In genomic region chr20:33423875-33424274, GRCh38 we compare ENCODE assay signal across 8 cellular contexts. TPM values are rescaled to one million over a fixed set of nuclear protein-coding genes. Genes with fewer than 3 reads are reported as not detected.
A peak's percentile ranks its signal among the peaks of the same experiment; 100 is the strongest.
DNase-seq lines count a peak whose midpoint lies in the region; ATAC-seq, FAIRE-seq and TF ChIP-seq lines count a peak whose summit lies in the region.
"Not testable (repeated sequence)": the region's sequence is repeated elsewhere in the genome, so short reads cannot be mapped to it uniquely, and the experiment has no call there.

No MANE protein-coding gene starts in this region.

- H3K36me3 ChIP-seq in CD8-positive, alpha-beta memory T cell (ENCODE audit: insufficient read depth, low read length); SJCRH30; fibroblast of lung (ENCODE audit: control insufficient read depth, insufficient read depth, low read length); kidney (ENCODE audit: control insufficient read depth in 1 of 2, insufficient read depth in 2 of 2, low read length in 2 of 2); tibial artery: not testable (repeated sequence)

- not testable (repeated sequence) for H3K9me3 Mint-ChIP-seq in CD8-positive, alpha-beta memory T cell; osteocyte (ENCODE audit: unreplicated experiment); stimulated activated naive B cell treated with anti-CD40 and anti-IgM and Interleukin-4, amounts not matched to agents 10 μg/mL and 1 μg/mL and 100 μg/mL, for 72 hours

- DNase-seq in CD8-positive, alpha-beta memory T cell; SJCRH30; caudate nucleus (lab: John Stamatoyannopoulos, UW); fibroblast of lung (ENCODE audit: low read depth in 2 of 2); osteocyte (ENCODE audit: extremely low spot score, unreplicated experiment); stimulated activated naive B cell treated with anti-CD40 and anti-IgM and Interleukin-4, amounts not matched to agents 10 μg/mL and 1 μg/mL and 100 μg/mL, for 72 hours; tibial artery: not testable (repeated sequence)
- peak; percentile 33 for DNase-seq in kidney

- not testable (repeated sequence) for FAIRE-seq in kidney (lab: Jason Lieb, UNC)

- intact Hi-C loops in kidney (cut with DNase I); tibial artery (cut with DNase I; ENCODE audit: low total_unique reads): not testable (repeated sequence)

- H3K27me3 Mint-ChIP-seq in CD8-positive, alpha-beta memory T cell; osteocyte (ENCODE audit: unreplicated experiment); stimulated activated naive B cell treated with anti-CD40 and anti-IgM and Interleukin-4, amounts not matched to agents 10 μg/mL and 1 μg/mL and 100 μg/mL, for 72 hours: not testable (repeated sequence)

- not testable (repeated sequence) for H3K4me1 ChIP-seq in CD8-positive, alpha-beta memory T cell (ENCODE audit: insufficient read depth, low read length); kidney (ENCODE audit: control insufficient read depth in 1 of 2, insufficient read depth in 1 of 2, low read depth in 1 of 2, low read length in 2 of 2)
- H3K4me1 ChIP-seq in SJCRH30 (peaks cover 12% of the 10 kb centered on the region), fibroblast of lung (ENCODE audit: control insufficient read depth, extremely low read depth, insufficient read depth, low read length) (peaks cover 15% of the 10 kb centered on the region), tibial artery (peaks cover 5 to 56% (median 31%) of the 10 kb centered on the region in 4 donors)

- not testable (repeated sequence) for H3K9me3 ChIP-seq in CD8-positive, alpha-beta memory T cell (ENCODE audit: low read length); SJCRH30 (replicated peaks); fibroblast of lung (ENCODE audit: control insufficient read depth, insufficient read depth, low read depth, low read length); kidney (ENCODE audit: control insufficient read depth in 1 of 2, low read length in 2 of 2); tibial artery

- H3K27ac Mint-ChIP-seq in CD8-positive, alpha-beta memory T cell = not testable (repeated sequence)
- H3K27ac Mint-ChIP-seq in osteocyte (ENCODE audit: unreplicated experiment) = peak overlapping the region; percentile 83
- H3K27ac Mint-ChIP-seq in stimulated activated naive B cell treated with anti-CD40 and anti-IgM and Interleukin-4, amounts not matched to agents 10 μg/mL and 1 μg/mL and 100 μg/mL, for 72 hours = peak overlapping the region; percentile 37

- peak overlapping the region; percentile 6 for H2AFZ ChIP-seq in fibroblast of lung (ENCODE audit: low read length)

- POLR2A ChIA-PET in CD8-positive, alpha-beta memory T cell (lab: Charles Lee) = not testable (repeated sequence)

- not testable (repeated sequence) for TF ChIP-seq CTCF in fibroblast of lung (conservative IDR thresholded peaks at IDR 0.05 in 1 of 2, IDR thresholded peaks at IDR 0.05 in 1 of 2; ENCODE audit: low read depth in 1 of 2, low read length in 2 of 2); kidney (IDR thresholded peaks at IDR 0.05; ENCODE audit: borderline replicate concordance, extremely low read depth, insufficient read depth); osteocyte (IDR thresholded peaks at IDR 0.05); tibial artery (IDR thresholded peaks at IDR 0.05)

- H3K9ac ChIP-seq in fibroblast of lung (ENCODE audit: insufficient read depth, low read length); kidney (ENCODE audit: low read length in 2 of 2): not testable (repeated sequence)

- H3K4me3 ChIP-seq in CD8-positive, alpha-beta memory T cell (ENCODE audit: low read length); SJCRH30; fibroblast of lung (replicated peaks in 1 of 4; ENCODE audit: control extremely low read depth in 1 of 4, insufficient read depth in 1 of 4, low read depth in 3 of 4, low read length in 4 of 4); kidney (ENCODE audit: low read length in 2 of 2); tibial artery: not testable (repeated sequence)

- H3K4me1 Mint-ChIP-seq in CD8-positive, alpha-beta memory T cell; stimulated activated naive B cell treated with anti-CD40 and anti-IgM and Interleukin-4, amounts not matched to agents 10 μg/mL and 1 μg/mL and 100 μg/mL, for 72 hours: not testable (repeated sequence)
- H3K4me1 Mint-ChIP-seq in osteocyte (ENCODE audit: unreplicated experiment) = peaks cover 15% of the 10 kb centered on the region

- H3K36me3 Mint-ChIP-seq in CD8-positive, alpha-beta memory T cell; osteocyte (ENCODE audit: unreplicated experiment); stimulated activated naive B cell treated with anti-CD40 and anti-IgM and Interleukin-4, amounts not matched to agents 10 μg/mL and 1 μg/mL and 100 μg/mL, for 72 hours: not testable (repeated sequence)

- CTCF ChIA-PET in CD8-positive, alpha-beta memory T cell (lab: Charles Lee) = not testable (repeated sequence)

- H3K27ac ChIP-seq in CD8-positive, alpha-beta memory T cell (ENCODE audit: low read depth, low read length) = peak overlapping the region; percentile 18
- H3K27ac ChIP-seq in SJCRH30 = peak overlapping the region; percentile 59
- peak overlapping the region; percentile 68 for H3K27ac ChIP-seq in caudate nucleus (ENCODE audit: low read depth, low read length)
- H3K27ac ChIP-seq in fibroblast of lung (ENCODE audit: insufficient read depth, low read length) = peak overlapping the region; percentile 84
- H3K27ac ChIP-seq in kidney (ENCODE audit: low read depth in 2 of 2, low read length in 2 of 2) = not testable (repeated sequence)
- peak overlapping the region; percentile 91 to 92 for H3K27ac ChIP-seq in tibial artery

- not testable (repeated sequence) for ATAC-seq in stimulated activated naive B cell treated with anti-CD40 and anti-IgM and Interleukin-4, amounts not matched to agents 10 μg/mL and 1 μg/mL and 100 μg/mL, for 72 hours (replicated peaks)

- H3K79me2 ChIP-seq in fibroblast of lung (ENCODE audit: control insufficient read depth, insufficient read depth, low read length) = not testable (repeated sequence)

- H3K27me3 ChIP-seq in CD8-positive, alpha-beta memory T cell (ENCODE audit: insufficient read depth, low read length, poor library complexity, severe bottlenecking); SJCRH30; fibroblast of lung (ENCODE audit: control insufficient read depth, insufficient read depth, low read length); tibial artery: not testable (repeated sequence)

- not testable (repeated sequence) for H4K20me1 ChIP-seq in fibroblast of lung (ENCODE audit: control insufficient read depth, extremely low read depth, insufficient read depth, low read length)

- not testable (repeated sequence) for H3K4me3 Mint-ChIP-seq in CD8-positive, alpha-beta memory T cell; osteocyte (ENCODE audit: unreplicated experiment); stimulated activated naive B cell treated with anti-CD40 and anti-IgM and Interleukin-4, amounts not matched to agents 10 μg/mL and 1 μg/mL and 100 μg/mL, for 72 hours

- peak overlapping the region; percentile 3 for H3K4me2 ChIP-seq in fibroblast of lung (ENCODE audit: extremely low read depth, insufficient read depth, low read length)

RNA-seq across cellular contexts. Expression of gene SNTA1, which starts 19.7 kb away (rescaled TPM):
- 1 to 10 TPM; 4.6 to 5.6 TPM for total RNA-seq in CD8-positive, alpha-beta memory T cell
- 11.8 TPM for polyA plus RNA-seq in CD8-positive, alpha-beta memory T cell
- 13.2 and 14.5 TPM in 2 replicates for total RNA-seq in SJCRH30 (2014; rRNA removed; shearing (Covaris generic))
- total RNA-seq in fibroblast of lung (28.8 and 46.6 TPM in 2 replicates), kidney (12.2 TPM), osteocyte (28.9 and 33.8 TPM in 2 replicates)
- polyA plus RNA-seq in fibroblast of lung (17.2 and 18.2 TPM in 2 replicates), kidney (ENCODE audit: insufficient read depth, low read depth, low replicate concordance) (53.6 TPM)
- 25.6 and 29.4 TPM in 2 replicates for polyA plus RNA-seq in fibroblast of lung (2012)
- polyA minus RNA-seq in fibroblast of lung (ENCODE audit: low replicate concordance) = 36.6 and 41.3 TPM in 2 replicates

RNA-seq across cellular contexts. Expression of gene CDK5RAP1, which starts 22.6 kb away (rescaled TPM):
- total RNA-seq in CD8-positive, alpha-beta memory T cell = 10 to 100 TPM; 41.6 to 46.4 TPM
- polyA plus RNA-seq in CD8-positive, alpha-beta memory T cell = 33.5 TPM
- 36.8 and 39.8 TPM in 2 replicates for total RNA-seq in SJCRH30 (2014; rRNA removed; shearing (Covaris generic))
- total RNA-seq in fibroblast of lung (17.5 and 23.8 TPM in 2 replicates), kidney (25.2 TPM), osteocyte (25.1 and 25.3 TPM in 2 replicates)
- polyA plus RNA-seq in fibroblast of lung (22.4 and 29.1 TPM in 2 replicates), kidney (ENCODE audit: insufficient read depth, low read depth, low replicate concordance) (34.4 TPM)
- polyA plus RNA-seq in fibroblast of lung (2012) = 18.1 and 27.3 TPM in 2 replicates
- 12.8 and 26.6 TPM in 2 replicates for polyA minus RNA-seq in fibroblast of lung (ENCODE audit: low replicate concordance)
